Comparison of ENCODE assay signal across 14 cellular contexts in genomic region chr2:221100467-221101089, GRCh38.
DNase-seq lines count a peak whose midpoint lies in the region; ATAC-seq, FAIRE-seq and TF ChIP-seq lines count a peak whose summit lies in the region.
"Had no signal": no experiment of that assay in that cellular context is flagged by ENCODE, and none has a peak within 500 bp of the region (broad histone marks: within the 10 kb centered on the region; RNA-seq: fewer than 3 reads in every experiment).

No MANE protein-coding gene starts in this region.

- H2AK5ac ChIP-seq in H1 (ENCODE audit: low read depth, low read length), result no peak overlapping the region

- H3K27ac ChIP-seq in H1 (ENCODE audit: low read depth, low read length), result no peak overlapping the region
- H3K27ac ChIP-seq: HL-60 had no signal

- ATAC-seq in HG02610 (IDR thresholded peaks at IDR 0.05; ENCODE audit: unreplicated experiment), result no peak

- no peaks in the 10 kb centered on the region for H3K4me1 Mint-ChIP-seq in osteocyte (ENCODE audit: unreplicated experiment)

- no peak overlapping the region for H3K56ac ChIP-seq in H1 (replicated peaks; ENCODE audit: insufficient read length, low read depth, low read length)

- H3K18ac ChIP-seq in H1 (ENCODE audit: extremely low read depth, low read length), result no peak overlapping the region

- H4K8ac ChIP-seq in H1 (ENCODE audit: extremely low read depth, insufficient read depth, low read length), result no peak overlapping the region

- no peak overlapping the region for H3K9ac ChIP-seq in Loucy (ENCODE audit: low read depth, low read length, poor library complexity, severe bottlenecking)
- no peak overlapping the region for H3K9ac ChIP-seq in H1 (replicated peaks in 1 of 4; ENCODE audit: extremely low read depth in 1 of 4, low read depth in 3 of 4, low read length in 3 of 4)

- H3K23ac ChIP-seq in H1 (ENCODE audit: insufficient read length), result no peak overlapping the region

- H4K20me1 ChIP-seq in Loucy (ENCODE audit: insufficient read depth, low read length, poor library complexity, severe bottlenecking) (no peaks in the 10 kb centered on the region), H1 (replicated peaks in 1 of 2; ENCODE audit: control insufficient read depth in 1 of 2, insufficient read depth in 2 of 2, low read length in 2 of 2) (no peaks in the 10 kb centered on the region)

- H3K36me3 ChIP-seq in GM06990 (ENCODE audit: control insufficient read depth, insufficient read depth, low read length), result no peaks in the 10 kb centered on the region
- H3K36me3 ChIP-seq in Loucy (ENCODE audit: insufficient read depth, low read length), result no peaks in the 10 kb centered on the region
- no peaks in the 10 kb centered on the region for H3K36me3 ChIP-seq in H1 (ENCODE audit: control insufficient read depth in 2 of 4, insufficient read depth in 4 of 4, low read length in 3 of 4)

- H2BK5ac ChIP-seq in H1 (ENCODE audit: low read depth, low read length), result no peak overlapping the region

- H3K79me1 ChIP-seq in H1 (ENCODE audit: low read depth, low read length), result no peaks in the 10 kb centered on the region

- CTCF ChIA-PET in H1 (lab: Charles Lee; ENCODE audit: partially characterized antibody), result interaction anchor here (0.8 to 1.6 kb wide), 8 partner anchors 9 to 1364 kb away, joined by 3 to 6 read pairs (median 3); no protein-coding TSS in a partner anchor

- peak; percentile 22 for TF ChIP-seq CTCF in GM06990 (IDR thresholded peaks at IDR 0.05; ENCODE audit: insufficient read depth, low read length, poor library complexity, severe bottlenecking)
- peak; percentile 48 for TF ChIP-seq CTCF in Loucy (conservative IDR thresholded peaks at IDR 0.05; ENCODE audit: low read length)
- TF ChIP-seq CTCF in H1 (IDR thresholded peaks at IDR 0.05; ENCODE audit: control extremely low read depth in 1 of 3, insufficient read depth in 1 of 3, low read depth in 1 of 3, low read length in 3 of 3), result peak; percentile 18 to 55 (median 45); a peak in 3 of 4 replicates
- TF ChIP-seq CTCF in osteocyte (IDR thresholded peaks at IDR 0.05), result peak; percentile 49

- H4K91ac ChIP-seq in H1 (replicated peaks; ENCODE audit: insufficient read length, low read length), result no peak overlapping the region

- no peak overlapping the region for H2BK12ac ChIP-seq in H1 (ENCODE audit: low read depth, low read length)

- H2BK120ac ChIP-seq in H1 (replicated peaks; ENCODE audit: low read depth, low read length), result no peak overlapping the region

- TF ChIP-seq EP300 in H1 (IDR thresholded peaks at IDR 0.05; ENCODE audit: borderline replicate concordance in 1 of 2, low read depth in 2 of 2, low read length in 2 of 2), result no peak

- FAIRE-seq in H1 (lab: Jason Lieb, UNC), result no peak

- whole genome bisulfite sequencing in H1 (ENCODE audit: extremely low coverage in 1 of 2, insufficient coverage in 1 of 2, insufficient read length in 1 of 2, insufficient replicate concordance in 2 of 2, low coverage in 1 of 2, low lambda C conversion rate in 2 of 2, missing lambda C conversion rate in 1 of 2), 2 experiments, result 69% methylated on average over 11 of the region's 11 CpGs; no CpG with 5 or more reads in 1 of the 2 experiments

- H3K27ac Mint-ChIP-seq in osteocyte (ENCODE audit: unreplicated experiment), result no peak overlapping the region

- H3K79me2 ChIP-seq in Loucy (ENCODE audit: insufficient read depth, low read length) (no peaks in the 10 kb centered on the region), H1 (ENCODE audit: control insufficient read depth in 1 of 2, insufficient read depth in 2 of 2, low read length in 2 of 2) (no peaks in the 10 kb centered on the region)

- H3K23me2 ChIP-seq in H1 (ENCODE audit: low read depth, low read length), result no peaks in the 10 kb centered on the region

- H3K27me3 ChIP-seq in GM06990 (replicated peaks; ENCODE audit: control insufficient read depth, insufficient read depth, low read length), result no peaks in the 10 kb centered on the region
- H3K27me3 ChIP-seq in Loucy (ENCODE audit: insufficient read depth, low read length, poor library complexity, severe bottlenecking), result no peaks in the 10 kb centered on the region
- H3K27me3 ChIP-seq in H1 (replicated peaks in 1 of 4; ENCODE audit: control insufficient read depth in 3 of 4, extremely low read depth in 1 of 4, insufficient read depth in 3 of 4, low read length in 3 of 4), result no peaks in the 10 kb centered on the region

- H2AFZ ChIP-seq in Loucy (ENCODE audit: low read length), result no peak overlapping the region
- H2AFZ ChIP-seq in H1 (ENCODE audit: low read length), result peak overlapping the region; percentile 82

- H3K9me3 ChIP-seq in Loucy (ENCODE audit: insufficient read depth, low read depth, low read length) (no peaks in the 10 kb centered on the region), H1 (ENCODE audit: insufficient read depth in 2 of 2, low read depth in 1 of 2, low read length in 1 of 2) (no peaks in the 10 kb centered on the region)

- TF ChIP-seq POLR2A in H1 (IDR thresholded peaks at IDR 0.05; ENCODE audit: control extremely low read depth in 1 of 2, low read depth in 2 of 2, low read length in 2 of 2), result no peak

- no peak overlapping the region for H2BK15ac ChIP-seq in H1 (ENCODE audit: low read length)

- DNase-seq in GM06990 (ENCODE audit: extremely low read depth, insufficient read length), result no peak
- DNase-seq in H1 (ENCODE audit: low read depth in 1 of 2, low spot score in 2 of 2), result peak in 1 of 2 experiments; percentile 52
- DNase-seq in osteocyte (ENCODE audit: extremely low spot score, unreplicated experiment), result no peak
- no peak for DNase-seq in D341Med (ENCODE audit: low spot score)
- DNase-seq in NCI-H1417 (lab: John Stamatoyannopoulos, UW), result no peak
- DNase-seq in SW480 (ENCODE audit: low spot score), result no peak
- DNase-seq: aorta, DMS153, NCI-H1092, NCI-H510A, SIG-M5 had no signal

- H3K9me3 Mint-ChIP-seq in osteocyte (ENCODE audit: unreplicated experiment), result no peaks in the 10 kb centered on the region

- H3K4me3 ChIP-seq in GM06990 (replicated peaks; ENCODE audit: low read depth, low read length) (no peak overlapping the region), Loucy (ENCODE audit: low read length, poor library complexity, severe bottlenecking) (no peak overlapping the region), H1 (ENCODE audit: extremely low read depth in 1 of 4, insufficient read depth in 2 of 4, low read depth in 3 of 4, low read length in 4 of 4) (no peak overlapping the region)

- no peak overlapping the region for H3K4me3 Mint-ChIP-seq in osteocyte (ENCODE audit: unreplicated experiment)

- POLR2A ChIA-PET in H1 (lab: Charles Lee; ENCODE audit: partially characterized antibody), result no interaction called here

- no peak overlapping the region for H2BK20ac ChIP-seq in H1 (ENCODE audit: low read length)

- H3K14ac ChIP-seq in H1 (ENCODE audit: insufficient read length), result no peak overlapping the region

- H4K5ac ChIP-seq in H1 (ENCODE audit: insufficient read length, low read depth, low read length), result no peak overlapping the region

- no peaks in the 10 kb centered on the region for H3F3A ChIP-seq in Loucy (ENCODE audit: low read depth)

- peaks cover 3% of the 10 kb centered on the region for H3K4me1 ChIP-seq in Loucy (ENCODE audit: insufficient read depth, low read length, poor library complexity, severe bottlenecking)
- H3K4me1 ChIP-seq in H1 (replicated peaks in 1 of 4; ENCODE audit: control insufficient read depth in 3 of 4, insufficient read depth in 4 of 4, low read length in 3 of 4), result no peaks in the 10 kb centered on the region

- peak; percentile 73 to 77 for TF ChIP-seq RAD21 in H1 (IDR thresholded peaks at IDR 0.05 in 1 of 2, conservative IDR thresholded peaks at IDR 0.05 in 1 of 2; ENCODE audit: low read depth in 2 of 2, low read length in 2 of 2)

- no peaks in the 10 kb centered on the region for H3K27me3 Mint-ChIP-seq in osteocyte (ENCODE audit: unreplicated experiment)

- no peaks in the 10 kb centered on the region for H3K9me2 ChIP-seq in Loucy (replicated peaks; ENCODE audit: low read depth, low read length)

- no peaks in the 10 kb centered on the region for H3K36me3 Mint-ChIP-seq in osteocyte (ENCODE audit: unreplicated experiment)

- H3K4me2 ChIP-seq in Loucy (ENCODE audit: low read depth, low read length, poor library complexity, severe bottlenecking) (no peak overlapping the region), H1 (ENCODE audit: insufficient read depth in 1 of 2, low read depth in 2 of 2, low read length in 2 of 2) (no peak overlapping the region)

- no peak overlapping the region for H3K4ac ChIP-seq in H1 (replicated peaks; ENCODE audit: insufficient read length, low read depth, low read length)

TF ChIP-seq in H1, 55 proteins besides CTCF, POLR2A, EP300 and RAD21:
- TF ChIP-seq MAFK (IDR thresholded peaks at IDR 0.05; ENCODE audit: low read depth, low read length) (peak; percentile 72; the same call in 1 of the 2 replicates), SP2 (IDR thresholded peaks at IDR 0.05; ENCODE audit: low read length) (no peak), SP4 (IDR thresholded peaks at IDR 0.05; ENCODE audit: low read length) (no peak), TCF12 (IDR thresholded peaks at IDR 0.05; ENCODE audit: low read depth, low read length) (no peak), EZH2 (IDR thresholded peaks at IDR 0.05; ENCODE audit: low read depth, low read length, severe bottlenecking) (no peak)
